1 cellular context compared by ENCODE assay signal in genomic region chr16:31185339-31185738, GRCh38.
TF ChIP-seq lines count a peak whose summit lies in the region.

No MANE protein-coding gene starts in this region.

TF ChIP-seq in WTC11, 78 proteins besides CTCF, POLR2A, EP300 and RAD21 (continued from another document):
- no peak for TF ChIP-seq ZNF512 (CRISPR knock-in tag; IDR thresholded peaks at IDR 0.05; ENCODE audit: borderline replicate concordance)
- TF ChIP-seq USF1 (CRISPR knock-in tag; IDR thresholded peaks at IDR 0.05): no peak
- no peak for TF ChIP-seq ZNF317 (CRISPR knock-in tag; IDR thresholded peaks at IDR 0.05; ENCODE audit: borderline replicate concordance, low read depth)
